Comparison of ENCODE assay signal across 22 cellular contexts in genomic region chr4:1567519-1567807, GRCh38.
"Had no signal": no experiment of that assay in that cellular context is flagged by ENCODE, and none has a peak within 500 bp of the region (broad histone marks: within the 10 kb centered on the region; RNA-seq: fewer than 3 reads in every experiment).

No MANE protein-coding gene starts in this region.

- H3K9me3 Mint-ChIP-seq: activated B cell treated with CpG ODN at 0.5 μM for 24 hours; activated CD8-positive, alpha-beta T cell treated with anti-CD3 and anti-CD28 coated beads for 36 hours; activated T-cell treated with anti-CD3 and anti-CD28 coated beads, Interleukin-2, amount 50 U/mL, for 4 hours; activated T-helper 17 cell treated with anti-CD3 and anti-CD28 coated beads, Interleukin-2, amount 50 U/mL, for 72 hours; natural killer cell treated with Interleukin-12 subunit alpha and Interleukin-12 subunit beta and Interleukin-15 and Interleukin-18, amount 100 ng/mL, for 72 hours; T-helper 2 cell treated with Interferon-gamma antibody and Interleukin-4, amounts not matched to agents 5 μg/mL and 100 μg/mL, for 36 hours had no signal

- H3K4me2 ChIP-seq: hepatocyte had no signal

- H3K27me3 Mint-ChIP-seq: activated CD8-positive, alpha-beta T cell treated with anti-CD3 and anti-CD28 coated beads for 36 hours had no signal

- DNase-seq: activated B cell treated with CpG ODN at 0.5 μM for 24 hours; activated CD4-positive, alpha-beta T cell treated with anti-CD3 and anti-CD28 coated beads, Interleukin-2, amount 50 U/mL, for 1 hour; activated gamma-delta T cell treated with Interleukin-2 at 50 U/mL for 16 hours; activated naive CD4-positive, alpha-beta T cell treated with anti-CD3 and anti-CD28 coated beads, Interleukin-2, amount 50 U/mL, for 16 hours; activated T-cell treated with anti-CD3 and anti-CD28 coated beads, Interleukin-2, amount 50 U/mL, for 4 hours; cerebellar nuclear complex; colonic mucosa; effector CD8-positive, alpha-beta T cell; erythroblast; gastrocnemius medialis; stimulated activated CD4-positive, alpha-beta T cell treated with anti-CD3 and anti-CD28 coated beads, Interleukin-12 subunit alpha, Interleukin-12 subunit beta, amount 100 ng/mL, for 4 hours; stimulated activated CD4-positive, alpha-beta T cell treated with anti-CD3 and anti-CD28 coated beads, Interleukin-4, amount 100 ng/mL, for 1 hour; testis; transverse colon had no signal

- H3K4me3 ChIP-seq: colonic mucosa, gastrocnemius medialis, hepatocyte, lung, mucosa of descending colon, skin epidermis, testis, transverse colon had no signal

- H3K4me1 Mint-ChIP-seq: activated T-helper 17 cell treated with anti-CD3 and anti-CD28 coated beads, Interleukin-2, amount 50 U/mL, for 72 hours had no signal

- H3K4me3 Mint-ChIP-seq: activated B cell treated with CpG ODN at 0.5 μM for 24 hours; activated CD8-positive, alpha-beta T cell treated with anti-CD3 and anti-CD28 coated beads for 36 hours; activated T-cell treated with anti-CD3 and anti-CD28 coated beads, Interleukin-2, amount 50 U/mL, for 4 hours; activated T-helper 17 cell treated with anti-CD3 and anti-CD28 coated beads, Interleukin-2, amount 50 U/mL, for 72 hours; natural killer cell treated with Interleukin-12 subunit alpha and Interleukin-12 subunit beta and Interleukin-15 and Interleukin-18, amount 100 ng/mL, for 72 hours; T-helper 2 cell treated with Interferon-gamma antibody and Interleukin-4, amounts not matched to agents 5 μg/mL and 100 μg/mL, for 36 hours had no signal

- ATAC-seq: activated CD8-positive, alpha-beta T cell treated with anti-CD3 and anti-CD28 coated beads for 36 hours; activated T-cell treated with anti-CD3 and anti-CD28 coated beads, Interleukin-2, amount 50 U/mL, for 4 hours; gastrocnemius medialis; natural killer cell treated with Interleukin-12 subunit alpha and Interleukin-12 subunit beta and Interleukin-15 and Interleukin-18, amount 100 ng/mL, for 72 hours had no signal

- H3K36me3 ChIP-seq: colonic mucosa, gastrocnemius medialis, transverse colon had no signal

- H3K27me3 ChIP-seq: colonic mucosa, hepatocyte, testis had no signal

- H3K9me3 ChIP-seq: colonic mucosa, gastrocnemius medialis, mucosa of descending colon, testis, transverse colon had no signal

- H3K27ac Mint-ChIP-seq: activated B cell treated with CpG ODN at 0.5 μM for 24 hours; activated CD8-positive, alpha-beta T cell treated with anti-CD3 and anti-CD28 coated beads for 36 hours; activated T-helper 17 cell treated with anti-CD3 and anti-CD28 coated beads, Interleukin-2, amount 50 U/mL, for 72 hours; natural killer cell treated with Interleukin-12 subunit alpha and Interleukin-12 subunit beta and Interleukin-15 and Interleukin-18, amount 100 ng/mL, for 72 hours; T-helper 2 cell treated with Interferon-gamma antibody and Interleukin-4, amounts not matched to agents 5 μg/mL and 100 μg/mL, for 36 hours had no signal

- H3K4me1 ChIP-seq: colonic mucosa, gastrocnemius medialis had no signal

- H3K36me3 Mint-ChIP-seq: natural killer cell treated with Interleukin-12 subunit alpha and Interleukin-12 subunit beta and Interleukin-15 and Interleukin-18, amount 100 ng/mL, for 72 hours had no signal

- H3K27ac ChIP-seq: colonic mucosa, gastrocnemius medialis, hepatocyte, skin epidermis, testis, transverse colon had no signal

- H3K79me2 ChIP-seq: hepatocyte had no signal

- H2AFZ ChIP-seq: hepatocyte had no signal
